In genomic region chr2:128834203-128834602, GRCh38 we compare ENCODE assay signal across 17 cellular contexts.
"Had no signal": no experiment of that assay in that cellular context is flagged by ENCODE, and none has a peak within 500 bp of the region (broad histone marks: within the 10 kb centered on the region; RNA-seq: fewer than 3 reads in every experiment).

No MANE protein-coding gene starts in this region.

- H3K9me3 Mint-ChIP-seq: activated CD4-positive, alpha-beta memory T cell treated with anti-CD3 and anti-CD28 coated beads, Interleukin-2, amount 10 ng/mL, durations not matched to agents 7 days and 5 days; activated T-helper 17 cell treated with anti-CD3 and anti-CD28 coated beads, Interleukin-2, amount 50 U/mL, for 72 hours; neural crest cell; WTC11 had no signal

- DNase-seq: activated CD4-positive, alpha-beta memory T cell treated with anti-CD3 and anti-CD28 coated beads, Interleukin-2, amount 10 ng/mL, durations not matched to agents 7 days and 5 days; activated CD4-positive, alpha-beta T cell treated with anti-CD3 and anti-CD28 coated beads for 36 hours; activated CD8-positive, alpha-beta memory T cell treated with anti-CD3 and anti-CD28 coated beads, Interleukin-2, amount 10 ng/mL, durations not matched to agents 7 days and 5 days; activated naive CD4-positive, alpha-beta T cell treated with Interleukin-2 at 50 U/mL for 16 hours; activated T-cell treated with anti-CD3 and anti-CD28 coated beads, Interleukin-2, amount 50 U/mL, for 1 hour; caudate nucleus; dorsolateral prefrontal cortex; foreskin fibroblast; stimulated activated CD4-positive, alpha-beta T cell treated with anti-CD3 and anti-CD28 coated beads, Interleukin-2, amount 100 ng/mL, for 24 hours; stimulated activated naive CD8-positive, alpha-beta T cell treated with anti-CD3 and anti-CD28 coated beads, Interleukin-15, Interleukin-2, amounts not matched to agents 100 U/mL and 50 U/mL, for 24 hours; substantia nigra; tibial artery had no signal

- H3K4me1 Mint-ChIP-seq: activated CD4-positive, alpha-beta memory T cell treated with anti-CD3 and anti-CD28 coated beads, Interleukin-2, amount 10 ng/mL, durations not matched to agents 7 days and 5 days; activated CD4-positive, alpha-beta T cell treated with anti-CD3 and anti-CD28 coated beads for 36 hours; activated CD8-positive, alpha-beta memory T cell treated with anti-CD3 and anti-CD28 coated beads, Interleukin-2, amount 10 ng/mL, durations not matched to agents 7 days and 5 days; activated T-helper 17 cell treated with anti-CD3 and anti-CD28 coated beads, Interleukin-2, amount 50 U/mL, for 72 hours had no signal

- H3K27me3 Mint-ChIP-seq: activated CD4-positive, alpha-beta memory T cell treated with anti-CD3 and anti-CD28 coated beads, Interleukin-2, amount 10 ng/mL, durations not matched to agents 7 days and 5 days; activated CD8-positive, alpha-beta memory T cell treated with anti-CD3 and anti-CD28 coated beads, Interleukin-2, amount 10 ng/mL, durations not matched to agents 7 days and 5 days; activated T-helper 17 cell treated with anti-CD3 and anti-CD28 coated beads, Interleukin-2, amount 50 U/mL, for 72 hours had no signal

- H3K4me3 Mint-ChIP-seq: activated CD4-positive, alpha-beta memory T cell treated with anti-CD3 and anti-CD28 coated beads, Interleukin-2, amount 10 ng/mL, durations not matched to agents 7 days and 5 days; activated CD4-positive, alpha-beta T cell treated with anti-CD3 and anti-CD28 coated beads for 36 hours; activated CD8-positive, alpha-beta memory T cell treated with anti-CD3 and anti-CD28 coated beads, Interleukin-2, amount 10 ng/mL, durations not matched to agents 7 days and 5 days; activated T-helper 17 cell treated with anti-CD3 and anti-CD28 coated beads, Interleukin-2, amount 50 U/mL, for 72 hours; brain; neural crest cell; WTC11 had no signal

- ATAC-seq: activated CD4-positive, alpha-beta T cell treated with anti-CD3 and anti-CD28 coated beads for 36 hours; activated CD8-positive, alpha-beta memory T cell treated with anti-CD3 and anti-CD28 coated beads, Interleukin-2, amount 10 ng/mL, durations not matched to agents 7 days and 5 days; activated T-helper 17 cell treated with anti-CD3 and anti-CD28 coated beads, Interleukin-2, amount 50 U/mL, for 72 hours; left lobe of liver; stimulated activated naive CD8-positive, alpha-beta T cell treated with anti-CD3 and anti-CD28 coated beads, Interleukin-15, Interleukin-2, amounts not matched to agents 100 U/mL and 50 U/mL, for 24 hours; WTC11 had no signal

- H3K36me3 Mint-ChIP-seq: activated CD8-positive, alpha-beta memory T cell treated with anti-CD3 and anti-CD28 coated beads, Interleukin-2, amount 10 ng/mL, durations not matched to agents 7 days and 5 days; brain; WTC11 had no signal

- H3K27ac Mint-ChIP-seq: activated CD4-positive, alpha-beta memory T cell treated with anti-CD3 and anti-CD28 coated beads, Interleukin-2, amount 10 ng/mL, durations not matched to agents 7 days and 5 days; activated CD4-positive, alpha-beta T cell treated with anti-CD3 and anti-CD28 coated beads for 36 hours; activated CD8-positive, alpha-beta memory T cell treated with anti-CD3 and anti-CD28 coated beads, Interleukin-2, amount 10 ng/mL, durations not matched to agents 7 days and 5 days; activated T-helper 17 cell treated with anti-CD3 and anti-CD28 coated beads, Interleukin-2, amount 50 U/mL, for 72 hours; WTC11 had no signal
